Comparison of ENCODE assay signal across 1 cellular context in the genomic region with DNA sequence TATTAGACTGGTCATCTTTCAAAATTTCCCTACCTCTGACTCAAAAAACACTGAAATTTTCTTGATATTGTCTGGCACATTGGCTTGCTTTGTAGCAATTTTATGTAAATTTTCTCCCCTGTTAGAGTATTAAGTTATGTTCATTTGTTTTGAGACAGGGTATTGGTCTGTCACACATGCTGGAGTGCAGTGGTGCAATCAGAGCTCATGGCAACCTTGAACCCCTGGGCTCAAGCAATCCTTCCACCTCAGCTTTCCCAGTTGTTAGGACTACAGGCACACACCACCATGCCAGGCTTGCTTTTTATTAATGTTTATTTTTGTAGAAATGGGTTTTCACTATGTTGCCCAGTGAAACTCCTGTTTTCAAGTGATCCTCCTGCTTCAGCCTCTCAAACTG.
A peak's percentile ranks its signal among the peaks of the same experiment; 100 is the strongest.
TF ChIP-seq lines count a peak whose summit lies in the region.

No MANE protein-coding gene starts in this region.

TF ChIP-seq in HepG2, 621 proteins besides CTCF, POLR2A, EP300 and RAD21 (continued from another document):
- TF ChIP-seq NONO (IDR thresholded peaks at IDR 0.05) = no peak
- TF ChIP-seq NONO (CRISPR knock-in tag; conservative IDR thresholded peaks at IDR 0.05) = no peak
- TF ChIP-seq ARID2 (CRISPR knock-in tag; IDR thresholded peaks at IDR 0.05; ENCODE audit: borderline replicate concordance) = no peak
- TF ChIP-seq ZFP82 (CRISPR knock-in tag; IDR thresholded peaks at IDR 0.05; ENCODE audit: borderline replicate concordance) = no peak
- no peak for TF ChIP-seq IRX3 (CRISPR knock-in tag; IDR thresholded peaks at IDR 0.05; ENCODE audit: borderline replicate concordance, low read depth)
- TF ChIP-seq NR2F1 (CRISPR knock-in tag; IDR thresholded peaks at IDR 0.05) = no peak
- TF ChIP-seq POLR2G (IDR thresholded peaks at IDR 0.05; ENCODE audit: low read depth, low read length) = no peak
- TF ChIP-seq SALL2 (CRISPR knock-in tag; IDR thresholded peaks at IDR 0.05) = no peak
- no peak for TF ChIP-seq ZNF703 (CRISPR knock-in tag; IDR thresholded peaks at IDR 0.05; ENCODE audit: borderline replicate concordance)
- TF ChIP-seq, protein P1, sequence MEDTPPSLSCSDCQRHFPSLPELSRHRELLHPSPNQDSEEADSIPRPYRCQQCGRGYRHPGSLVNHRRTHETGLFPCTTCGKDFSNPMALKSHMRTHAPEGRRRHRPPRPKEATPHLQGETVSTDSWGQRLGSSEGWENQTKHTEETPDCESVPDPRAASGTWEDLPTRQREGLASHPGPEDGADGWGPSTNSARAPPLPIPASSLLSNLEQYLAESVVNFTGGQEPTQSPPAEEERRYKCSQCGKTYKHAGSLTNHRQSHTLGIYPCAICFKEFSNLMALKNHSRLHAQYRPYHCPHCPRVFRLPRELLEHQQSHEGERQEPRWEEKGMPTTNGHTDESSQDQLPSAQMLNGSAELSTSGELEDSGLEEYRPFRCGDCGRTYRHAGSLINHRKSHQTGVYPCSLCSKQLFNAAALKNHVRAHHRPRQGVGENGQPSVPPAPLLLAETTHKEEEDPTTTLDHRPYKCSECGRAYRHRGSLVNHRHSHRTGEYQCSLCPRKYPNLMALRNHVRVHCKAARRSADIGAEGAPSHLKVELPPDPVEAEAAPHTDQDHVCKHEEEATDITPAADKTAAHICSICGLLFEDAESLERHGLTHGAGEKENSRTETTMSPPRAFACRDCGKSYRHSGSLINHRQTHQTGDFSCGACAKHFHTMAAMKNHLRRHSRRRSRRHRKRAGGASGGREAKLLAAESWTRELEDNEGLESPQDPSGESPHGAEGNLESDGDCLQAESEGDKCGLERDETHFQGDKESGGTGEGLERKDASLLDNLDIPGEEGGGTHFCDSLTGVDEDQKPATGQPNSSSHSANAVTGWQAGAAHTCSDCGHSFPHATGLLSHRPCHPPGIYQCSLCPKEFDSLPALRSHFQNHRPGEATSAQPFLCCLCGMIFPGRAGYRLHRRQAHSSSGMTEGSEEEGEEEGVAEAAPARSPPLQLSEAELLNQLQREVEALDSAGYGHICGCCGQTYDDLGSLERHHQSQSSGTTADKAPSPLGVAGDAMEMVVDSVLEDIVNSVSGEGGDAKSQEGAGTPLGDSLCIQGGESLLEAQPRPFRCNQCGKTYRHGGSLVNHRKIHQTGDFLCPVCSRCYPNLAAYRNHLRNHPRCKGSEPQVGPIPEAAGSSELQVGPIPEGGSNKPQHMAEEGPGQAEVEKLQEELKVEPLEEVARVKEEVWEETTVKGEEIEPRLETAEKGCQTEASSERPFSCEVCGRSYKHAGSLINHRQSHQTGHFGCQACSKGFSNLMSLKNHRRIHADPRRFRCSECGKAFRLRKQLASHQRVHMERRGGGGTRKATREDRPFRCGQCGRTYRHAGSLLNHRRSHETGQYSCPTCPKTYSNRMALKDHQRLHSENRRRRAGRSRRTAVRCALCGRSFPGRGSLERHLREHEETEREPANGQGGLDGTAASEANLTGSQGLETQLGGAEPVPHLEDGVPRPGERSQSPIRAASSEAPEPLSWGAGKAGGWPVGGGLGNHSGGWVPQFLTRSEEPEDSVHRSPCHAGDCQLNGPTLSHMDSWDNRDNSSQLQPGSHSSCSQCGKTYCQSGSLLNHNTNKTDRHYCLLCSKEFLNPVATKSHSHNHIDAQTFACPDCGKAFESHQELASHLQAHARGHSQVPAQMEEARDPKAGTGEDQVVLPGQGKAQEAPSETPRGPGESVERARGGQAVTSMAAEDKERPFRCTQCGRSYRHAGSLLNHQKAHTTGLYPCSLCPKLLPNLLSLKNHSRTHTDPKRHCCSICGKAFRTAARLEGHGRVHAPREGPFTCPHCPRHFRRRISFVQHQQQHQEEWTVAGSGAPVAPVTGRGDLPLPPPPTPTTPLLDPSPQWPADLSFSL (CRISPR knock-in tag; IDR thresholded peaks at IDR 0.05) = no peak
- no peak; the same call in 1 of the 2 replicates for TF ChIP-seq POGZ (CRISPR knock-in tag; IDR thresholded peaks at IDR 0.05)
- peak; percentile 45; the same call in 1 of the 2 replicates for TF ChIP-seq RARA (CRISPR knock-in tag; IDR thresholded peaks at IDR 0.05)
- TF ChIP-seq BHLHE40 (IDR thresholded peaks at IDR 0.05; ENCODE audit: low read length) = no peak
- TF ChIP-seq TEAD2 (CRISPR knock-in tag; IDR thresholded peaks at IDR 0.05) = no peak
- TF ChIP-seq, protein P2, sequence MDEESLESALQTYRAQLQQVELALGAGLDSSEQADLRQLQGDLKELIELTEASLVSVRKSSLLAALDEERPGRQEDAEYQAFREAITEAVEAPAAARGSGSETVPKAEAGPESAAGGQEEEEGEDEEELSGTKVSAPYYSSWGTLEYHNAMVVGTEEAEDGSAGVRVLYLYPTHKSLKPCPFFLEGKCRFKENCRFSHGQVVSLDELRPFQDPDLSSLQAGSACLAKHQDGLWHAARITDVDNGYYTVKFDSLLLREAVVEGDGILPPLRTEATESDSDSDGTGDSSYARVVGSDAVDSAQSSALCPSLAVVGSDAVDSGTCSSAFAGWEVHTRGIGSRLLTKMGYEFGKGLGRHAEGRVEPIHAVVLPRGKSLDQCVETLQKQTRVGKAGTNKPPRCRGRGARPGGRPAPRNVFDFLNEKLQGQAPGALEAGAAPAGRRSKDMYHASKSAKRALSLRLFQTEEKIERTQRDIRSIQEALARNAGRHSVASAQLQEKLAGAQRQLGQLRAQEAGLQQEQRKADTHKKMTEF (CRISPR knock-in tag; IDR thresholded peaks at IDR 0.05) = 0 out of 2 replicates have a peak, but pooled peaks have one; percentile 28
- TF ChIP-seq NR2C2 (CRISPR knock-in tag; IDR thresholded peaks at IDR 0.05; ENCODE audit: borderline replicate concordance) = no peak
- no peak for TF ChIP-seq RCOR2 (CRISPR knock-in tag; IDR thresholded peaks at IDR 0.05)
- peak; percentile 71 for TF ChIP-seq CEBPG (CRISPR knock-in tag; IDR thresholded peaks at IDR 0.05)
- no peak for TF ChIP-seq ZNF432 (CRISPR knock-in tag; IDR thresholded peaks at IDR 0.05; ENCODE audit: borderline replicate concordance)
- TF ChIP-seq ZNF207 (IDR thresholded peaks at IDR 0.05; ENCODE audit: borderline replicate concordance) = no peak
